10 cellular contexts compared by ENCODE assay signal in the genomic region with DNA sequence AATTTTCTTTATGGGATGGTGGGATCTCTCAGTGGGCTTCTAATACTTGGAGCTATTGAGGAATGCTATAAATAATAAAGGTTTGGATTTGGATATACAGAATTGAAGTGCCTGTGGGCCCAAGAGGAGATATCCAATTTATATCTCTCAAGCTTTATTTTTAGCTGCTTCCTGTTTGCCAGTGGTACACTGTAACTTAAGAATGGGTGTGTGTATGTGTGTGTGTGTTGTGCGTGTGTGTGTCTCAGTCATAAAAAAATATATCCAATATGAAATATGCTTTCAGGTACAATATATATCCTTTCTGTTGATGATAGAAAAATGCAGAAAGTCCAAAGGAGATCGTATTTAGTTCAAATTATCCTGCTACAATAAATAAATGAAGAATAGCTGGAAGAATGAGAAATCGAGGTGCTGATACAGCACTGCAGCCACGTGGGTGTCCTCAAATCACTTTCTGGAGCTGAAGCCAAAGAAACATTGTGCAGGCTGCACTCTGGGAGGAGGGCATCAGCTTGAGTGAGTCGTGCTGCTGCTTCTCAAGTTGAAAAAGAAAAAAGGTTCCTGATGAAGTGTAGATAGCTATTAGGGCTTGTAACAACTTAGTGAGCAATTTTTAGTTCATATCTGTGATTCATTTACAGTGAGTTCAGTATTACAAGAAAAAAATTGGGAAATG. TPM values are rescaled to one million over a fixed set of nuclear protein-coding genes. Genes with fewer than 3 reads are reported as not detected.
A peak's percentile ranks its signal among the peaks of the same experiment; 100 is the strongest.
DNase-seq lines count a peak whose midpoint lies in the region; ATAC-seq, FAIRE-seq and TF ChIP-seq lines count a peak whose summit lies in the region.
"Had no signal": no experiment of that assay in that cellular context is flagged by ENCODE, and none has a peak within 500 bp of the region (broad histone marks: within the 10 kb centered on the region; RNA-seq: fewer than 3 reads in every experiment).

No MANE protein-coding gene starts in this region.

- ATAC-seq in gastrocnemius medialis: peak; percentile 95 to 99
- no peak for ATAC-seq in HG03039 (IDR thresholded peaks at IDR 0.05; ENCODE audit: unreplicated experiment)

- 31% methylated on average over 5 of the region's 5 CpGs for WGBS in SK-N-SH (ENCODE audit: low lambda C conversion rate)
- WGBS in esophagus squamous epithelium, 2 donors: 18 to 23% methylated on average over 5 of the region's 5 CpGs

- intact Hi-C loops in head of caudate nucleus (cut with DNase I) (no loop called here), gastrocnemius medialis (cut with DNase I; ENCODE audit: low total_unique reads) (loop anchor here (1.0 to 10.0 kb wide), 3 partner anchors 40 to 160 kb away; partner anchors contain the start of genes DSE and RWDD1), esophagus squamous epithelium (cut with DNase I) (no loop called here)
- intact Hi-C loops in activated T-helper 2 cell treated with anti-CD3 and anti-CD28 coated beads, Interferon-gamma antibody, Interleukin-2, Interleukin-4, amounts not matched to agents 10 μg/mL and 5 μg/mL and 100 μg/mL, durations not matched to agents 14 hours and 24 hours and 36 hours (cut with micrococcal nuclease): no loop called here

- no peaks in the 10 kb centered on the region for H4K20me1 ChIP-seq in SK-N-SH (ENCODE audit: insufficient read depth)

- H3K9me3 ChIP-seq in SK-N-SH (no peaks in the 10 kb centered on the region), gastrocnemius medialis (no peaks in the 10 kb centered on the region), esophagus squamous epithelium (no peaks in the 10 kb centered on the region)
- H3K9me3 ChIP-seq: colonic mucosa had no signal

- H3K4me2 ChIP-seq in SK-N-SH: peak overlapping the region; percentile 9; the same call in 1 of the 2 replicates
- H3K4me2 ChIP-seq: PC-9 had no signal

- no peak overlapping the region for H3K9ac ChIP-seq in SK-N-SH

- no peak overlapping the region for H3K27ac Mint-ChIP-seq in activated T-helper 2 cell treated with anti-CD3 and anti-CD28 coated beads, Interferon-gamma antibody, Interleukin-2, Interleukin-4, amounts not matched to agents 10 μg/mL and 5 μg/mL and 100 μg/mL, durations not matched to agents 14 hours and 24 hours and 36 hours

- H3K27me3 ChIP-seq in SK-N-SH (ENCODE audit: insufficient read depth): no peaks in the 10 kb centered on the region
- no peaks in the 10 kb centered on the region for H3K27me3 ChIP-seq in gastrocnemius medialis
- H3K27me3 ChIP-seq in esophagus squamous epithelium: no peaks in the 10 kb centered on the region
- H3K27me3 ChIP-seq: colonic mucosa had no signal

- peaks cover 3% of the 10 kb centered on the region for H3K4me1 Mint-ChIP-seq in activated T-helper 2 cell treated with anti-CD3 and anti-CD28 coated beads, Interferon-gamma antibody, Interleukin-2, Interleukin-4, amounts not matched to agents 10 μg/mL and 5 μg/mL and 100 μg/mL, durations not matched to agents 14 hours and 24 hours and 36 hours (ENCODE audit: low read depth)

- in situ Hi-C loops in gastrocnemius medialis (cut with MboI; ENCODE audit: low sequenced_read_pairs in 4 of 4): no loop called here

- peaks cover 8% of the 10 kb centered on the region for H3K27me3 Mint-ChIP-seq in activated T-helper 2 cell treated with anti-CD3 and anti-CD28 coated beads, Interferon-gamma antibody, Interleukin-2, Interleukin-4, amounts not matched to agents 10 μg/mL and 5 μg/mL and 100 μg/mL, durations not matched to agents 14 hours and 24 hours and 36 hours (ENCODE audit: low read depth)

- no peaks in the 10 kb centered on the region for H3K9me2 ChIP-seq in SK-N-SH

- no peak overlapping the region for H3K4me3 Mint-ChIP-seq in activated T-helper 2 cell treated with anti-CD3 and anti-CD28 coated beads, Interferon-gamma antibody, Interleukin-2, Interleukin-4, amounts not matched to agents 10 μg/mL and 5 μg/mL and 100 μg/mL, durations not matched to agents 14 hours and 24 hours and 36 hours (ENCODE audit: low read depth)

- H3K27ac ChIP-seq in SK-N-SH (ENCODE audit: low read depth in 2 of 2, low read length in 1 of 2) (peak overlapping the region; percentile 47 to 77; a peak in 3 of 4 replicates), gastrocnemius medialis (peak overlapping the region; percentile 70 to 85 (median 78)), esophagus squamous epithelium (peak overlapping the region in 1 of 4 donors; percentile 22)
- H3K27ac ChIP-seq: colonic mucosa, PC-9 had no signal

- TF ChIP-seq POLR2A in GM12892 (IDR thresholded peaks at IDR 0.05; ENCODE audit: low read depth, low read length): no peak
- no peak for TF ChIP-seq POLR2A in gastrocnemius medialis (IDR thresholded peaks at IDR 0.05)
- TF ChIP-seq POLR2A in esophagus squamous epithelium (IDR thresholded peaks at IDR 0.05): no peak

- H3K4me1 ChIP-seq in SK-N-SH (ENCODE audit: control insufficient read depth in 1 of 2, insufficient read depth in 2 of 2, low read depth in 1 of 2, low read length in 1 of 2) (peaks cover 8 to 24% of the 10 kb centered on the region in 2 experiments; a peak in 3 of 4 replicates), gastrocnemius medialis (peaks cover 61 to 67% of the 10 kb centered on the region in 2 donors), esophagus squamous epithelium (peaks cover 0 to 35% (median 20%) of the 10 kb centered on the region in 3 donors)
- H3K4me1 ChIP-seq: colonic mucosa had no signal

- H3K79me2 ChIP-seq in SK-N-SH (ENCODE audit: insufficient read depth): peaks cover 45% of the 10 kb centered on the region

- H2AFZ ChIP-seq in SK-N-SH (ENCODE audit: low read depth): peak overlapping the region; percentile 17; the same call in 1 of the 2 replicates
- H2AFZ ChIP-seq: PC-9 had no signal

- no peak for DNase-seq in GM12892 (ENCODE audit: insufficient read length)
- no peak for DNase-seq in SK-N-SH
- peak in 41 of 42 donors; percentile 21 to 85 (median 58) for DNase-seq in head of caudate nucleus
- DNase-seq in gastrocnemius medialis: peak; percentile 70 to 82
- no peak for DNase-seq in activated T-helper 2 cell treated with anti-CD3 and anti-CD28 coated beads, Interferon-gamma antibody, Interleukin-2, Interleukin-4, amounts not matched to agents 10 μg/mL and 5 μg/mL and 100 μg/mL, durations not matched to agents 14 hours and 24 hours and 36 hours (ENCODE audit: low spot score)
- no peak for DNase-seq in stimulated activated CD8-positive, alpha-beta memory T cell treated with anti-CD3 and anti-CD28 coated beads, Interleukin-4, amount 100 ng/mL, for 48 hours
- DNase-seq in esophagus squamous epithelium (lab: John Stamatoyannopoulos, UW): no peak
- DNase-seq: colonic mucosa, PC-9 had no signal

- H3F3A ChIP-seq in SK-N-SH (replicated peaks; ENCODE audit: insufficient read depth): peaks cover 5% of the 10 kb centered on the region

- TF ChIP-seq EP300 in SK-N-SH (IDR thresholded peaks at IDR 0.05; ENCODE audit: borderline replicate concordance in 1 of 2, low read depth in 1 of 2, low read length in 1 of 2): no peak

- H3K9me3 Mint-ChIP-seq in activated T-helper 2 cell treated with anti-CD3 and anti-CD28 coated beads, Interferon-gamma antibody, Interleukin-2, Interleukin-4, amounts not matched to agents 10 μg/mL and 5 μg/mL and 100 μg/mL, durations not matched to agents 14 hours and 24 hours and 36 hours: no peaks in the 10 kb centered on the region

- no peaks in the 10 kb centered on the region for H3K36me3 Mint-ChIP-seq in activated T-helper 2 cell treated with anti-CD3 and anti-CD28 coated beads, Interferon-gamma antibody, Interleukin-2, Interleukin-4, amounts not matched to agents 10 μg/mL and 5 μg/mL and 100 μg/mL, durations not matched to agents 14 hours and 24 hours and 36 hours (ENCODE audit: low read depth)

- CTCF ChIA-PET in SK-N-SH (lab: Yijun Ruan, JAX): no interaction called here

- POLR2A ChIA-PET in SK-N-SH (lab: Yijun Ruan, JAX): no interaction called here

- peaks cover 2 to 7% of the 10 kb centered on the region in 2 experiments for H3K36me3 ChIP-seq in SK-N-SH (replicated peaks in 1 of 2; ENCODE audit: control insufficient read depth in 1 of 2, insufficient read depth in 2 of 2, low read length in 1 of 2)
- H3K36me3 ChIP-seq in gastrocnemius medialis: no peaks in the 10 kb centered on the region
- peaks cover 0 to 9% (median 0%) of the 10 kb centered on the region in 3 donors for H3K36me3 ChIP-seq in esophagus squamous epithelium
- H3K36me3 ChIP-seq: colonic mucosa had no signal

- 0 out of 2 replicates have a peak, but pooled peaks have one; percentile 1 for TF ChIP-seq RAD21 in SK-N-SH (IDR thresholded peaks at IDR 0.05; ENCODE audit: low read length)

- FAIRE-seq in GM12892 (lab: Jason Lieb, UNC): peak; percentile 57

- H3K4me3 ChIP-seq in SK-N-SH (ENCODE audit: low read depth in 2 of 2, low read length in 1 of 2) (no peak overlapping the region), gastrocnemius medialis (peak overlapping the region; percentile 19 to 30 (median 26)), esophagus squamous epithelium (no peak overlapping the region)
- H3K4me3 ChIP-seq: colonic mucosa, PC-9 had no signal

- TF ChIP-seq CTCF in SK-N-SH (IDR thresholded peaks at IDR 0.05) (no peak), gastrocnemius medialis (IDR thresholded peaks at IDR 0.05 in 4 of 5, conservative IDR thresholded peaks at IDR 0.05 in 1 of 5) (no peak), esophagus squamous epithelium (IDR thresholded peaks at IDR 0.05) (no peak)

TF ChIP-seq in SK-N-SH, 30 proteins besides CTCF, POLR2A, EP300 and RAD21 (continues in another document):
- TF ChIP-seq GATA2 (CRISPR knock-in tag; IDR thresholded peaks at IDR 0.05): no peak

RNA-seq across cellular contexts. Expression of gene DSE, which starts 40.3 kb away (rescaled TPM):
- polyA plus RNA-seq in GM12892 (2012; ENCODE audit: missing spikeins): 36.6 TPM
- polyA plus RNA-seq in SK-N-SH (2012; rRNA removed): 12.7 and 17.4 TPM in 2 replicates
- polyA plus RNA-seq in SK-N-SH (2012; cell fraction: cytosol; rRNA removed): 13.5 and 13.9 TPM in 2 replicates
- 19.6 and 19.8 TPM in 2 replicates for polyA plus RNA-seq in SK-N-SH (2012; cell fraction: nucleus; rRNA removed)
- total RNA-seq in gastrocnemius medialis (10 to 100 TPM in 3 of 4 donors, 1 to 10 TPM in 1; 9.6 to 14.8 (median 11.8) TPM), esophagus squamous epithelium (10 to 100 TPM; 11.6 to 36.4 (median 33.3) TPM)
- 3.4 and 3.8 TPM in 2 replicates for total RNA-seq in activated T-helper 2 cell treated with anti-CD3 and anti-CD28 coated beads, Interferon-gamma antibody, Interleukin-2, Interleukin-4, amounts not matched to agents 10 μg/mL and 5 μg/mL and 100 μg/mL, durations not matched to agents 14 hours and 24 hours and 36 hours

RNA-seq across cellular contexts. Expression of gene CALHM6, which starts 50.1 kb away (rescaled TPM):
- 34.9 TPM for polyA plus RNA-seq in GM12892 (2012; ENCODE audit: missing spikeins)
- 0.31 and 0.51 TPM in 2 replicates for polyA plus RNA-seq in SK-N-SH (2012; rRNA removed)
- 0.39 and 0.71 TPM in 2 replicates for polyA plus RNA-seq in SK-N-SH (2012; cell fraction: cytosol; rRNA removed)
- 0.29 TPM in 1 of 2 replicates, not detected in the other for polyA plus RNA-seq in SK-N-SH (2012; cell fraction: nucleus; rRNA removed)
- 1 to 10 TPM in 1 of 4 donors, under 1 TPM in 3; 0.63 to 2.3 (median 0.86) TPM for total RNA-seq in gastrocnemius medialis
- 8.6 and 9.7 TPM in 2 replicates for total RNA-seq in activated T-helper 2 cell treated with anti-CD3 and anti-CD28 coated beads, Interferon-gamma antibody, Interleukin-2, Interleukin-4, amounts not matched to agents 10 μg/mL and 5 μg/mL and 100 μg/mL, durations not matched to agents 14 hours and 24 hours and 36 hours
- 1 to 10 TPM; 1.4 to 7.8 (median 3.6) TPM for total RNA-seq in esophagus squamous epithelium
- total RNA-seq: PC-9 had no signal

Comparison
In these comparisons a context has a peak if more than half of its experiments do, and no peak if none do; other contexts are left out.
1. DNase-seq: peak in head of caudate nucleus (41 of 42) and gastrocnemius medialis (2 of 2); none in GM12892 (single experiment), SK-N-SH (single experiment), activated T-helper 2 cell treated with anti-CD3 and anti-CD28 coated beads, Interferon-gamma antibody, Interleukin-2, Interleukin-4, amounts not matched to agents 10 μg/mL and 5 μg/mL and 100 μg/mL, durations not matched to agents 14 hours and 24 hours and 36 hours (single experiment), stimulated activated CD8-positive, alpha-beta memory T cell treated with anti-CD3 and anti-CD28 coated beads, Interleukin-4, amount 100 ng/mL, for 48 hours (single experiment) and esophagus squamous epithelium (single experiment).
2. H3K4me3 ChIP-seq: peak in gastrocnemius medialis (4 of 4); none in SK-N-SH (0 of 2) and esophagus squamous epithelium (0 of 4).